Comparison of ENCODE assay signal across 8 cellular contexts in genomic region chr17:6421700-6422604, GRCh38. TPM values are rescaled to one million over a fixed set of nuclear protein-coding genes. Genes with fewer than 3 reads are reported as not detected.
DNase-seq lines count a peak whose midpoint lies in the region; ATAC-seq and TF ChIP-seq lines count a peak whose summit lies in the region.

No MANE protein-coding gene starts in this region.

- no peaks in the 10 kb centered on the region for H3K9me3 ChIP-seq in heart right ventricle

- no peaks in the 10 kb centered on the region for H3K4me1 ChIP-seq in heart right ventricle

- WGBS in heart right ventricle, 2 donors, result 27 to 28% methylated on average over 13 of the region's 13 CpGs

- H3K36me3 ChIP-seq in heart right ventricle, result no peaks in the 10 kb centered on the region

- no peak overlapping the region for H3K4me3 Mint-ChIP-seq in activated naive CD8-positive, alpha-beta T cell treated with anti-CD3 and anti-CD28 coated beads, Interleukin-2, amount 50 U/mL, for 24 hours

- ATAC-seq in activated naive CD8-positive, alpha-beta T cell treated with anti-CD3 and anti-CD28 coated beads, Interleukin-2, amount 50 U/mL, for 24 hours, result peak; percentile 67
- ATAC-seq in heart right ventricle, result peak; percentile 70 to 93 (median 86)
- ATAC-seq in HG03460 (IDR thresholded peaks at IDR 0.05; ENCODE audit: unreplicated experiment), result no peak
- no peak for ATAC-seq in GM18511 (IDR thresholded peaks at IDR 0.05; ENCODE audit: unreplicated experiment)

- peaks cover 3% of the 10 kb centered on the region for H3K4me1 Mint-ChIP-seq in activated naive CD8-positive, alpha-beta T cell treated with anti-CD3 and anti-CD28 coated beads, Interleukin-2, amount 50 U/mL, for 24 hours

- intact Hi-C loops in heart right ventricle (cut with DNase I), result loop anchor here (1.0 to 10.0 kb wide), 7 partner anchors 717 to 835 kb away; no protein-coding TSS in a partner anchor

- H3K27me3 Mint-ChIP-seq in activated naive CD8-positive, alpha-beta T cell treated with anti-CD3 and anti-CD28 coated beads, Interleukin-2, amount 50 U/mL, for 24 hours, result peaks cover 19% of the 10 kb centered on the region

- no peak overlapping the region for H3K27ac ChIP-seq in heart right ventricle

- TF ChIP-seq CTCF in heart right ventricle (IDR thresholded peaks at IDR 0.05) (peak; percentile 74 to 93 (median 88)), retinal pigment epithelial cell (conservative IDR thresholded peaks at IDR 0.05; ENCODE audit: low read depth, low read length) (peak; percentile 83)

- no peak overlapping the region for H3K4me3 ChIP-seq in heart right ventricle
- no peak overlapping the region for H3K4me3 ChIP-seq in retinal pigment epithelial cell (ENCODE audit: low read length)

- H3K36me3 Mint-ChIP-seq in activated naive CD8-positive, alpha-beta T cell treated with anti-CD3 and anti-CD28 coated beads, Interleukin-2, amount 50 U/mL, for 24 hours (ENCODE audit: low read depth), result no peaks in the 10 kb centered on the region

- DNase-seq in ELR (ENCODE audit: low read depth), result peak; percentile 83
- DNase-seq in NAMALWA (ENCODE audit: low spot score), result peak; percentile 55
- peak; percentile 53 for DNase-seq in T follicular helper cell (ENCODE audit: low read depth)
- peak; percentile 82 for DNase-seq in activated naive CD8-positive, alpha-beta T cell treated with anti-CD3 and anti-CD28 coated beads, Interleukin-2, amount 50 U/mL, for 24 hours
- DNase-seq in heart right ventricle, result peak; percentile 75 to 76
- DNase-seq in retinal pigment epithelial cell (ENCODE audit: low read depth), result no peak

- H3K27ac Mint-ChIP-seq in activated naive CD8-positive, alpha-beta T cell treated with anti-CD3 and anti-CD28 coated beads, Interleukin-2, amount 50 U/mL, for 24 hours, result no peak overlapping the region

- peaks cover 0 to 45% (median 15%) of the 10 kb centered on the region in 7 donors for H3K27me3 ChIP-seq in heart right ventricle

- no peaks in the 10 kb centered on the region for H3K9me3 Mint-ChIP-seq in activated naive CD8-positive, alpha-beta T cell treated with anti-CD3 and anti-CD28 coated beads, Interleukin-2, amount 50 U/mL, for 24 hours

RNA-seq across cellular contexts. Expression of gene AIPL1, which starts 13.0 kb away (rescaled TPM):
- not detected for total RNA-seq in heart right ventricle
- polyA plus RNA-seq in heart right ventricle, result under 1 TPM in 1 of 2 donors, not detected in 1; 0.01 TPM

RNA-seq across cellular contexts. Expression of gene PIMREG, which starts 22.3 kb away (rescaled TPM):
- 1 to 10 TPM in 1 of 10 donors, under 1 TPM in 4, not detected in 5; 0.21 to 4.0 (median 0.74) TPM for total RNA-seq in heart right ventricle
- polyA plus RNA-seq in heart right ventricle, result under 1 TPM in 1 of 2 donors, not detected in 1; 0.25 TPM

Comparison
In these comparisons a context has a peak if more than half of its experiments do, and no peak if none do; other contexts are left out.
1. ATAC-seq: peak in activated naive CD8-positive, alpha-beta T cell treated with anti-CD3 and anti-CD28 coated beads, Interleukin-2, amount 50 U/mL, for 24 hours (single experiment) and heart right ventricle (8 of 8); none in HG03460 (single experiment) and GM18511 (single experiment).